Comparison of ENCODE assay signal across 8 cellular contexts in the genomic region with DNA sequence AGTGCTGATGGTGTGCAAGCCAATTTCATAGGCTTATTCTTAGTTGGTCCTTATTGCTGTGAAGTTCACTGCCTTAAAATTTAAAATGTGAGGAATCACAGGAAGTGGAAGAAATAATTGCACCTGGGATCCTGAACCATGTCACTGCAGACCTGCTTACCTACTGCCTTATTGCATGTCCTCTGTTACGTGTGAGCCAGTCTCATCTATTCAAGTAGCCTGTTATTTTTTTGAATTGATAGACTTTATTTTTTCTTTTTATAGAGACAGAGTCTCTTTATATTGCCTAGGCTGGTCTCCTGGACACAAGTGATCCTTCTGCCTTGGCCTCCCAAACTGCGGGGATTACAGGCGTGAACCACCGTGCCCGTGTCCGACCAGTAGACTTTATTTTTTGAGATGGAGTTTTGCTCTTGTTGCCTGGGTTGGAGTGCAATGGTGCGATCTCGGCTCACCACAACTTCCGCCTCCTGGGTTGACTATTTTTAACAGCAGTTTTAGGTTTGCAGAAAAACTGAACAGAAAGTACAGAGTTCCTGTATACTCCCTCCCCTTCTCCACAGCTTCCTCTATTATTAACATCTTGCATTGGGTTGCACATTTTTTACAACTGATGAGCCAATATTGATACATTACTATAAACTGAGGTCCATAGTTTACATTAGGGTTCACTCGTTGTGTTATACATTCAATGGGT. TPM values are rescaled to one million over a fixed set of nuclear protein-coding genes. Genes with fewer than 3 reads are reported as not detected.
DNase-seq lines count a peak whose midpoint lies in the region; ATAC-seq and TF ChIP-seq lines count a peak whose summit lies in the region.

No MANE protein-coding gene starts in this region.

- dilution Hi-C loops in mammary epithelial cell (cut with HindIII; ENCODE audit: low sequenced_read_pairs): loop anchor here (25.0 kb wide), 1 partner anchor 250 kb away; no protein-coding TSS in a partner anchor

- H3K4me3 ChIP-seq in osteoblast (ENCODE audit: insufficient read depth, low read length): no peak overlapping the region
- no peak overlapping the region for H3K4me3 ChIP-seq in mammary epithelial cell (replicated peaks in 1 of 3; ENCODE audit: insufficient read depth in 1 of 3, low read depth in 2 of 3, low read length in 3 of 3)

- BruUV-seq in mammary epithelial cell (replicated peaks; lab: Mats Ljungman, UMichigan): no TSS peak

- ATAC-seq in GM19463 (IDR thresholded peaks at IDR 0.05; ENCODE audit: unreplicated experiment): peak; percentile 98
- ATAC-seq in HG03460 (IDR thresholded peaks at IDR 0.05; ENCODE audit: unreplicated experiment): peak; percentile 96

- H3K9ac ChIP-seq in mammary epithelial cell (ENCODE audit: insufficient read depth, low read length): no peak overlapping the region

- WGBS in mammary epithelial cell (ENCODE audit: low coverage, missing lambda C conversion rate): 91% methylated on average over 4 of the region's 10 CpGs

- H2AFZ ChIP-seq in osteoblast (ENCODE audit: low read length): no peak overlapping the region
- no peak overlapping the region for H2AFZ ChIP-seq in mammary epithelial cell (ENCODE audit: low read depth, low read length)

- no peak overlapping the region for H3K4me2 ChIP-seq in osteoblast (ENCODE audit: insufficient read depth, low read length)
- no peak overlapping the region for H3K4me2 ChIP-seq in mammary epithelial cell (ENCODE audit: insufficient read depth, low read depth, low read length)

- TF ChIP-seq CTCF in osteoblast (IDR thresholded peaks at IDR 0.05; ENCODE audit: extremely low read depth, low read depth, low read length) (no peak), mammary epithelial cell (conservative IDR thresholded peaks at IDR 0.05 in 1 of 2, IDR thresholded peaks at IDR 0.05 in 1 of 2; ENCODE audit: extremely low read depth in 1 of 2, insufficient read depth in 1 of 2, low read depth in 1 of 2, low read length in 2 of 2) (no peak)

- intact Hi-C loops in mammary epithelial cell (cut with micrococcal nuclease): no loop called here

- H3K79me2 ChIP-seq in osteoblast (ENCODE audit: insufficient read depth, low read length) (no peaks in the 10 kb centered on the region), mammary epithelial cell (ENCODE audit: insufficient read depth, low read length) (no peaks in the 10 kb centered on the region)

- H3K9me3 ChIP-seq in osteoblast (ENCODE audit: low read depth, low read length): no peaks in the 10 kb centered on the region
- H3K9me3 ChIP-seq in mammary epithelial cell (replicated peaks; ENCODE audit: insufficient read depth, low read length): no peaks in the 10 kb centered on the region

- H3K36me3 ChIP-seq in osteoblast (ENCODE audit: insufficient read depth, low read length) (no peaks in the 10 kb centered on the region), mammary epithelial cell (ENCODE audit: insufficient read depth, low read length) (no peaks in the 10 kb centered on the region)

- no peak overlapping the region for H3K27ac ChIP-seq in osteoblast (ENCODE audit: low read depth, low read length)
- no peak overlapping the region for H3K27ac ChIP-seq in mammary epithelial cell (ENCODE audit: insufficient read depth, low read depth, low read length)

- in situ Hi-C loops in mammary epithelial cell (cut with MboI; ENCODE audit: low sequenced_read_pairs in 2 of 2): loop anchor here in 1 of 2 donors (25.0 kb wide), 1 partner anchor 375 kb away; a partner anchor contains a TSS

- H4K20me1 ChIP-seq in osteoblast (ENCODE audit: insufficient read depth, low read length) (no peaks in the 10 kb centered on the region), mammary epithelial cell (ENCODE audit: insufficient read depth, low read length) (no peaks in the 10 kb centered on the region)

- H3K4me1 ChIP-seq in osteoblast (ENCODE audit: insufficient read depth, low read length) (no peaks in the 10 kb centered on the region), mammary epithelial cell (ENCODE audit: insufficient read depth, low read length) (no peaks in the 10 kb centered on the region)

- H3K27me3 ChIP-seq in osteoblast (ENCODE audit: insufficient read depth, low read length) (no peaks in the 10 kb centered on the region), mammary epithelial cell (ENCODE audit: insufficient read depth, low read length) (no peaks in the 10 kb centered on the region)

- CTCF ChIA-PET in mammary epithelial cell (lab: Charles Lee; ENCODE audit: low non-redundant PET): no interaction called here

- DNase-seq in CD1c-positive myeloid dendritic cell (ENCODE audit: extremely low spot score): peak; percentile 86
- DNase-seq in activated CD4-positive, alpha-beta T cell treated with anti-CD3 and anti-CD28 coated beads, Interleukin-2, amount 50 U/mL, for 4 hours: peak; percentile 12 to 16
- DNase-seq in pons (ENCODE audit: low spot score): peak; percentile 65
- no peak for DNase-seq in osteoblast (ENCODE audit: insufficient read length, low spot score, missing footprints)
- DNase-seq in DMS53 (lab: John Stamatoyannopoulos, UW): no peak
- no peak for DNase-seq in mammary epithelial cell

RNA-seq across cellular contexts. Expression of a gene that starts 14.0 kb away (rescaled TPM):
- total RNA-seq in osteoblast: 10.3 and 11.9 TPM in 2 replicates
- under 1 TPM; 0.09 to 0.17 TPM for total RNA-seq in mammary epithelial cell
- polyA plus RNA-seq in mammary epithelial cell: 0.06 TPM
- not detected for polyA minus RNA-seq in mammary epithelial cell

Comparison
In these comparisons a context has a peak if more than half of its experiments do, and no peak if none do; other contexts are left out.
1. DNase-seq: peak in CD1c-positive myeloid dendritic cell (single experiment), activated CD4-positive, alpha-beta T cell treated with anti-CD3 and anti-CD28 coated beads, Interleukin-2, amount 50 U/mL, for 4 hours (2 of 2) and pons (single experiment); none in osteoblast (single experiment), DMS53 (single experiment) and mammary epithelial cell (single experiment).